ENCODE assay signal across 1 cellular context in genomic region chrX:72100051-72100755, GRCh38.
TF ChIP-seq lines count a peak whose summit lies in the region.

No MANE protein-coding gene starts in this region.

TF ChIP-seq in HepG2, 621 proteins besides CTCF, POLR2A, EP300 and RAD21 (continued from another document):
- no peak for TF ChIP-seq THYN1 (CRISPR knock-in tag; IDR thresholded peaks at IDR 0.05; ENCODE audit: borderline replicate concordance, low read depth)
- no peak for TF ChIP-seq SKIL (CRISPR knock-in tag; IDR thresholded peaks at IDR 0.05; ENCODE audit: borderline replicate concordance)
- TF ChIP-seq ZNF234 (CRISPR knock-in tag; conservative IDR thresholded peaks at IDR 0.05): no peak
- no peak for TF ChIP-seq KDM6A (CRISPR knock-in tag; IDR thresholded peaks at IDR 0.05; ENCODE audit: low read depth)
